Comparison of ENCODE assay signal across 14 cellular contexts in genomic region chr16:80060470-80060869, GRCh38.
DNase-seq lines count a peak whose midpoint lies in the region; ATAC-seq and TF ChIP-seq lines count a peak whose summit lies in the region.
"Had no signal": no experiment of that assay in that cellular context is flagged by ENCODE, and none has a peak within 500 bp of the region (broad histone marks: within the 10 kb centered on the region; RNA-seq: fewer than 3 reads in every experiment).

No MANE protein-coding gene starts in this region.

- H3K4me1 Mint-ChIP-seq in activated T-helper 17 cell treated with anti-CD3 and anti-CD28 coated beads, Interleukin-2, amount 50 U/mL, for 72 hours: no peaks in the 10 kb centered on the region

- peaks cover 12% of the 10 kb centered on the region for H3K27me3 Mint-ChIP-seq in activated T-helper 17 cell treated with anti-CD3 and anti-CD28 coated beads, Interleukin-2, amount 50 U/mL, for 72 hours
- H3K27me3 Mint-ChIP-seq: CD4-positive, alpha-beta T cell had no signal

- H3K4me3 ChIP-seq in GM12865 (ENCODE audit: low read depth, low read length): no peak overlapping the region
- H3K4me3 ChIP-seq: GM12878 had no signal

- no peak overlapping the region for H3K4me3 Mint-ChIP-seq in activated T-helper 17 cell treated with anti-CD3 and anti-CD28 coated beads, Interleukin-2, amount 50 U/mL, for 72 hours
- H3K4me3 Mint-ChIP-seq: CD4-positive, alpha-beta T cell; H9 had no signal

- no peaks in the 10 kb centered on the region for H3K36me3 Mint-ChIP-seq in activated T-helper 17 cell treated with anti-CD3 and anti-CD28 coated beads, Interleukin-2, amount 50 U/mL, for 72 hours (ENCODE audit: low read depth)

- H3K27ac Mint-ChIP-seq in activated T-helper 17 cell treated with anti-CD3 and anti-CD28 coated beads, Interleukin-2, amount 50 U/mL, for 72 hours: no peak overlapping the region
- H3K27ac Mint-ChIP-seq: CD4-positive, alpha-beta T cell; H9 had no signal

- DNase-seq in GM12865 (ENCODE audit: low read depth): peak; percentile 5
- DNase-seq in HT1080 (ENCODE audit: low read depth): peak; percentile 21
- peak; percentile 2 for DNase-seq in iris pigment epithelial cell (ENCODE audit: low read depth)
- no peak for DNase-seq in HuH-7 (ENCODE audit: low spot score)
- DNase-seq in NOMO-1 treated with dmso at 0.1 percent for 144 hours (lab: John Stamatoyannopoulos, UW; ENCODE audit: unreplicated experiment): no peak
- DNase-seq: ACHN; Caco-2; CD4-positive, alpha-beta T cell; DMS79 treated with DMSO at 0.1 percent for 48 hours; GF-D8; H9 had no signal

- H3K9me3 Mint-ChIP-seq in activated T-helper 17 cell treated with anti-CD3 and anti-CD28 coated beads, Interleukin-2, amount 50 U/mL, for 72 hours: no peaks in the 10 kb centered on the region
- H3K9me3 Mint-ChIP-seq: CD4-positive, alpha-beta T cell; H9 had no signal

- no peak for TF ChIP-seq CTCF in GM12865 (IDR thresholded peaks at IDR 0.05; ENCODE audit: insufficient read depth, low read depth, low read length, missing control alignments)

- peak; percentile 86 for ATAC-seq in activated T-helper 17 cell treated with anti-CD3 and anti-CD28 coated beads, Interleukin-2, amount 50 U/mL, for 72 hours (replicated peaks)
- no peak for ATAC-seq in HG02981 (IDR thresholded peaks at IDR 0.05; ENCODE audit: unreplicated experiment)
- ATAC-seq: GM12878 had no signal

Comparison
In these comparisons a context has a peak if more than half of its experiments do, and no peak if none do; other contexts are left out.
1. DNase-seq: peak in GM12865 (single experiment), HT1080 (single experiment) and iris pigment epithelial cell (single experiment); none in HuH-7 (single experiment) and NOMO-1 treated with dmso at 0.1 percent for 144 hours (single experiment).